In the genomic region with DNA sequence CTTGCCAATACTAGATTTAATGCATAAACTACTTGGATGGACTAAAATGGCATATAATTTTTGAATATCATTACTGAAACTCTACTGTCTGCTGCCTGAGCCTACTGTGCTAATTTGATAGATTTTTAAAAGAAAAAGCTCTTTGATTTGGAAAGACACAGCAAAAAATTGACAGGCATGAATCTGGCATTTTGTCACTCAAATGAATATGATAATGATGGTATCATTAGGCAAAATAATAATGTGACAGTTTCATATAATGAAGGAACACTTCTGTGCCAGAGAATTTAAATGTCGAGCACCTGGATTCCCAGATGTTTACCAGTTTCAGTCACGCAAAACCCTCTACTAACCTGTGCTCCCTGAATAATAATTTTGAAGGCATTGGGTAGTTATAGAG, we compare ENCODE assay signal across 22 cellular contexts. TPM values are rescaled to one million over a fixed set of nuclear protein-coding genes. Genes with fewer than 3 reads are reported as not detected.
DNase-seq lines count a peak whose midpoint lies in the region; ATAC-seq and TF ChIP-seq lines count a peak whose summit lies in the region.
"Had no signal": no experiment of that assay in that cellular context is flagged by ENCODE, and none has a peak within 500 bp of the region (broad histone marks: within the 10 kb centered on the region; RNA-seq: fewer than 3 reads in every experiment).

No MANE protein-coding gene starts in this region.

- intact Hi-C loops in left ventricle myocardium inferior (cut with micrococcal nuclease), result no loop called here
- intact Hi-C loops in colonic mucosa (cut with DNase I), result no loop called here

- no peak for DNase-seq in left ventricle myocardium inferior
- no peak for DNase-seq in right atrium auricular region (ENCODE audit: low spot score)
- DNase-seq in colonic mucosa, result no peak
- DNase-seq in putamen (ENCODE audit: low spot score), result peak; percentile 24
- no peak for DNase-seq in SHP77 treated with DMSO at 0.1 percent for 48 hours (lab: John Stamatoyannopoulos, UW)
- DNase-seq in NOMO-1 treated with DMSO at 0.1 percent for 48 hours (lab: John Stamatoyannopoulos, UW; ENCODE audit: unreplicated experiment), result no peak
- DNase-seq: CD4-positive, CD25-positive, alpha-beta regulatory T cell; CD8-positive, alpha-beta T cell; DMS 273 treated with DMSO at 0.1 percent for 48 hours; DMS79; EL; GDM1; HFFc6 had no signal

- no peak overlapping the region for H3K4me3 ChIP-seq in left ventricle myocardium inferior
- H3K4me3 ChIP-seq in right atrium auricular region, result no peak overlapping the region
- H3K4me3 ChIP-seq in colonic mucosa, result no peak overlapping the region
- H3K4me3 ChIP-seq: BLaER1, GM12878, GM23338, HAP-1 had no signal

- no peak for TF ChIP-seq CTCF in left ventricle myocardium inferior (IDR thresholded peaks at IDR 0.05; ENCODE audit: borderline replicate concordance)
- no peak for TF ChIP-seq CTCF in right atrium auricular region (IDR thresholded peaks at IDR 0.05)
- no peak for TF ChIP-seq CTCF in colonic mucosa (IDR thresholded peaks at IDR 0.05)

- H3K36me3 ChIP-seq in left ventricle myocardium inferior, result no peaks in the 10 kb centered on the region
- H3K36me3 ChIP-seq in right atrium auricular region, result no peaks in the 10 kb centered on the region
- H3K36me3 ChIP-seq in colonic mucosa, result no peaks in the 10 kb centered on the region
- H3K36me3 ChIP-seq: BLaER1, HAP-1 had no signal

- no peak overlapping the region for H3K9ac ChIP-seq in colonic mucosa (ENCODE audit: low read depth in 2 of 2, low read length in 2 of 2)
- H3K9ac ChIP-seq: BLaER1 had no signal

- no peak for ATAC-seq in GM21786 (IDR thresholded peaks at IDR 0.05; ENCODE audit: unreplicated experiment)
- ATAC-seq: CD8-positive, alpha-beta T cell; GM12878; GM23338 had no signal

- H3K4me1 ChIP-seq in left ventricle myocardium inferior (no peaks in the 10 kb centered on the region), right atrium auricular region (no peaks in the 10 kb centered on the region), colonic mucosa (no peaks in the 10 kb centered on the region)
- H3K4me1 ChIP-seq: BLaER1, HAP-1 had no signal

- H3K9me3 ChIP-seq in left ventricle myocardium inferior (replicated peaks), result peaks cover 3% of the 10 kb centered on the region
- H3K9me3 ChIP-seq in right atrium auricular region, result no peaks in the 10 kb centered on the region
- H3K9me3 ChIP-seq in colonic mucosa, result no peaks in the 10 kb centered on the region
- H3K9me3 ChIP-seq: BLaER1, HAP-1 had no signal

- H3K27ac ChIP-seq in left ventricle myocardium inferior (replicated peaks) (peak overlapping the region; percentile 4), right atrium auricular region (no peak overlapping the region), colonic mucosa (peak overlapping the region; percentile 30)
- H3K27ac ChIP-seq: 22Rv1, BLaER1, C4-2B had no signal

- H3K27me3 ChIP-seq in left ventricle myocardium inferior (ENCODE audit: low read depth) (no peaks in the 10 kb centered on the region), right atrium auricular region (no peaks in the 10 kb centered on the region), colonic mucosa (no peaks in the 10 kb centered on the region)
- H3K27me3 ChIP-seq: BLaER1 had no signal

RNA-seq across cellular contexts. Expression of a gene that starts 60.0 kb away (rescaled TPM):
- not detected for total RNA-seq in left ventricle myocardium inferior
- total RNA-seq in right atrium auricular region, result not detected
- total RNA-seq in colonic mucosa, result under 1 TPM; 0.32 to 0.40 TPM
- total RNA-seq: B cell; CD4-positive, CD25-positive, alpha-beta regulatory T cell; CD8-positive, alpha-beta T cell; GM23338; H4; HFFc6 had no signal

Comparison
In these comparisons a context has a peak if more than half of its experiments do, and no peak if none do; other contexts are left out.
1. H3K27ac ChIP-seq: peak in left ventricle myocardium inferior (single experiment) and colonic mucosa (single experiment); none in right atrium auricular region (0 of 2).